Comparison of ENCODE assay signal across 1 cellular context in genomic region chr15:65792130-65792987, GRCh38.
TF ChIP-seq lines count a peak whose summit lies in the region.

DENND4A (minus strand) TSS chr15:65792293; CDS start chr15:65756450, 35,843 bp downstream.

TF ChIP-seq in GM12878, 131 proteins besides CTCF, POLR2A, EP300 and RAD21 (continued from another document):
- TF ChIP-seq MLLT1 (IDR thresholded peaks at IDR 0.05), result peak; percentile 94
- TF ChIP-seq RUNX3 (IDR thresholded peaks at IDR 0.05; ENCODE audit: low read length), result peak; percentile 95
- TF ChIP-seq NRF1 (conservative IDR thresholded peaks at IDR 0.05; ENCODE audit: low read depth, low read length), result no peak
